13 cellular contexts compared by ENCODE assay signal in the genomic region with DNA sequence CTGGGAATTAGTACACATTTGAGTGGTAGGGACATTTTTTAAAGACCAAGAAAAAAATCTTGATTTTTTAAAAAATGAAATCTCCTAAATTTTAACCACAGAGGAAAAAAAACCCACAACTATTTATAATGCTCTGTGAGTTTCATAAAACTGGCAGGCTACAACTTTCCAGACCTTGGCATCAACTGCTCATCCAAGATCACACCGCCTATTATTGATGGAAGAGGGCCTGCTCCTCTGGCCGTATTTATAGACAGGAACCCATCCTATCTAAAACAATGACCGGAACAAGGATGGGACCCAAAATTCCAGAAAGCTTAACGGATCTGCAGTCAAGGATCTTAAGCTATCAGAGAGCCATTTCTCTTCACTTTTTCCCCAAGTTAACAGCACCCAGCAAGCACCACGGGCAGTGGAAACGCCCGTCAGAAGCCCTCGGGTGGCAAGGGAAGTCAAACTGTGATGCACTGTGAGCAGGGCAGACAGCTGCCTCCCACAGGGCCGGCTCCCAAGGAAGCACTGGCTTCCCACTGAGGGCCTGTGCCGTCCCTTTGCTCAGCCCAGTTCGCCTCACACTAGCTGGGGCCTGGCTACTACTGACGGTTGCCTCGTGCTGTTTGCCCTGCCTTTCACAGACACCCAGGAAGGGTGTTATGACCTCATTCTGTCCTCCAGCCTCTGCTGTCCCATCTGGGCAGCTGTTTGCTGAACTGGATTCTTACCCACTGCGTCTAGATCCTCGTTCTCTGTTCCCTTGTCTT.
DNase-seq lines count a peak whose midpoint lies in the region; ATAC-seq and TF ChIP-seq lines count a peak whose summit lies in the region.
"Had no signal": no experiment of that assay in that cellular context is flagged by ENCODE, and none has a peak within 500 bp of the region (broad histone marks: within the 10 kb centered on the region; RNA-seq: fewer than 3 reads in every experiment).

No MANE protein-coding gene starts in this region.

- peaks cover under 1% of the 10 kb centered on the region for H3K36me3 ChIP-seq in cardiac muscle cell
- H3K36me3 ChIP-seq in transverse colon: peaks cover 0 to under 1% (median 0%) of the 10 kb centered on the region in 4 donors

- H3K4me3 Mint-ChIP-seq in activated CD4-positive, alpha-beta memory T cell treated with anti-CD3 and anti-CD28 coated beads for 36 hours: no peak overlapping the region
- H3K4me3 Mint-ChIP-seq: activated CD8-positive, alpha-beta memory T cell treated with anti-CD3 and anti-CD28 coated beads, Interleukin-2, amount 10 ng/mL, durations not matched to agents 7 days and 5 days had no signal

- TF ChIP-seq CTCF in cardiac muscle cell (IDR thresholded peaks at IDR 0.05; ENCODE audit: low read depth, low read length) (no peak), transverse colon (IDR thresholded peaks at IDR 0.05) (no peak)

- in situ Hi-C loops in transverse colon (cut with MboI; ENCODE audit: low pct_ligation_motif_present in 1 of 4, low pct_unique_long_range_greater_than_20kb in 1 of 4, low sequenced_read_pairs in 3 of 4): no loop called here

- H3K9me3 ChIP-seq in cardiac muscle cell (ENCODE audit: low read depth): no peaks in the 10 kb centered on the region
- no peaks in the 10 kb centered on the region for H3K9me3 ChIP-seq in transverse colon
- H3K9me3 ChIP-seq: A549, HAP-1, lower lobe of right lung had no signal

- 85 to 88% methylated on average over 6 to 15 of the region's 15 CpGs for WGBS in transverse colon (ENCODE audit: low coverage in 1 of 2), 2 donors

- H3K4me1 ChIP-seq in cardiac muscle cell (ENCODE audit: low read depth): peaks cover 26% of the 10 kb centered on the region
- H3K4me1 ChIP-seq in transverse colon: peaks cover 0 to 13% (median 4%) of the 10 kb centered on the region in 4 donors
- H3K4me1 ChIP-seq: HAP-1 had no signal

- ATAC-seq in Right ventricle myocardium inferior: peak; percentile 63
- ATAC-seq: A549; activated CD8-positive, alpha-beta memory T cell treated with anti-CD3 and anti-CD28 coated beads, Interleukin-2, amount 10 ng/mL, durations not matched to agents 7 days and 5 days had no signal

- no peak for TF ChIP-seq EP300 in transverse colon (IDR thresholded peaks at IDR 0.05; ENCODE audit: low read depth)

- no peaks in the 10 kb centered on the region for H3K27me3 Mint-ChIP-seq in activated CD4-positive, alpha-beta memory T cell treated with anti-CD3 and anti-CD28 coated beads for 36 hours
- H3K27me3 Mint-ChIP-seq: activated CD8-positive, alpha-beta memory T cell treated with anti-CD3 and anti-CD28 coated beads, Interleukin-2, amount 10 ng/mL, durations not matched to agents 7 days and 5 days had no signal

- no peak overlapping the region for H3K4me3 ChIP-seq in cardiac muscle cell
- H3K4me3 ChIP-seq in transverse colon: no peak overlapping the region
- H3K4me3 ChIP-seq: A549, HAP-1, lower lobe of right lung had no signal

- H3K27ac Mint-ChIP-seq in activated CD4-positive, alpha-beta memory T cell treated with anti-CD3 and anti-CD28 coated beads for 36 hours: no peak overlapping the region
- H3K27ac Mint-ChIP-seq: activated CD8-positive, alpha-beta memory T cell treated with anti-CD3 and anti-CD28 coated beads, Interleukin-2, amount 10 ng/mL, durations not matched to agents 7 days and 5 days had no signal

- DNase-seq in Right ventricle myocardium inferior (ENCODE audit: missing footprints): no peak
- DNase-seq in cardiac septum (ENCODE audit: low spot score): no peak
- DNase-seq in cardiac muscle cell (ENCODE audit: low read depth in 1 of 2, low spot score in 1 of 2): peak in 1 of 2 donors; percentile 21
- peak; percentile 75 for DNase-seq in pons (ENCODE audit: low spot score)
- DNase-seq in NCI-H774 (lab: John Stamatoyannopoulos, UW): no peak
- no peak for DNase-seq in transverse colon
- no peak for DNase-seq in NCI-H2196 treated with DMSO at 0.1 percent for 48 hours (lab: John Stamatoyannopoulos, UW; ENCODE audit: unreplicated experiment)
- no peak for DNase-seq in activated CD4-positive, alpha-beta memory T cell treated with anti-CD3 and anti-CD28 coated beads for 36 hours
- DNase-seq: activated CD8-positive, alpha-beta memory T cell treated with anti-CD3 and anti-CD28 coated beads, Interleukin-2, amount 10 ng/mL, durations not matched to agents 7 days and 5 days; lower lobe of right lung; MM.1S had no signal

- peaks cover 6% of the 10 kb centered on the region for H3K36me3 Mint-ChIP-seq in activated CD4-positive, alpha-beta memory T cell treated with anti-CD3 and anti-CD28 coated beads for 36 hours

- CTCF ChIA-PET in activated CD4-positive, alpha-beta memory T cell treated with anti-CD3 and anti-CD28 coated beads for 36 hours (lab: Charles Lee): interaction anchor here (3.6 kb wide), 1 partner anchor 10 kb away, joined by 15 read pairs; no protein-coding TSS in a partner anchor

- no peak for TF ChIP-seq POLR2A in transverse colon (IDR thresholded peaks at IDR 0.05)

- no peaks in the 10 kb centered on the region for H3K9me3 Mint-ChIP-seq in activated CD4-positive, alpha-beta memory T cell treated with anti-CD3 and anti-CD28 coated beads for 36 hours

- H3K27me3 ChIP-seq in cardiac muscle cell (no peaks in the 10 kb centered on the region), transverse colon (no peaks in the 10 kb centered on the region)

- intact Hi-C loops in Right ventricle myocardium inferior (cut with DNase I) (loop anchor here (10.0 kb wide), 1 partner anchor 102 kb away; a partner anchor contains a TSS), cardiac septum (cut with DNase I) (loop anchor here (5.0 kb wide), 2 partner anchors 70 to 140 kb away; a partner anchor contains a TSS), transverse colon (cut with DNase I; ENCODE audit: low total_unique reads) (no loop called here)
- intact Hi-C loops in activated CD4-positive, alpha-beta memory T cell treated with anti-CD3 and anti-CD28 coated beads for 36 hours (cut with micrococcal nuclease): no loop called here

- peaks cover 39% of the 10 kb centered on the region for H3K4me1 Mint-ChIP-seq in activated CD4-positive, alpha-beta memory T cell treated with anti-CD3 and anti-CD28 coated beads for 36 hours (ENCODE audit: low read depth)

- POLR2A ChIA-PET in activated CD4-positive, alpha-beta memory T cell treated with anti-CD3 and anti-CD28 coated beads for 36 hours (lab: Charles Lee): no interaction called here

- H3K27ac ChIP-seq in cardiac muscle cell: peak overlapping the region; percentile 11
- peak overlapping the region in 2 of 4 donors; percentile 3 to 38 for H3K27ac ChIP-seq in transverse colon
- H3K27ac ChIP-seq: A549, lower lobe of right lung had no signal

Comparison
In these comparisons a context has a peak if more than half of its experiments do, and no peak if none do; other contexts are left out.
1. intact Hi-C loops: an anchor here in Right ventricle myocardium inferior (10.0 kb wide) and cardiac septum (5.0 kb wide); none called in transverse colon and activated CD4-positive, alpha-beta memory T cell treated with anti-CD3 and anti-CD28 coated beads for 36 hours.